ENCODE assay signal across 13 cellular contexts in the genomic region with DNA sequence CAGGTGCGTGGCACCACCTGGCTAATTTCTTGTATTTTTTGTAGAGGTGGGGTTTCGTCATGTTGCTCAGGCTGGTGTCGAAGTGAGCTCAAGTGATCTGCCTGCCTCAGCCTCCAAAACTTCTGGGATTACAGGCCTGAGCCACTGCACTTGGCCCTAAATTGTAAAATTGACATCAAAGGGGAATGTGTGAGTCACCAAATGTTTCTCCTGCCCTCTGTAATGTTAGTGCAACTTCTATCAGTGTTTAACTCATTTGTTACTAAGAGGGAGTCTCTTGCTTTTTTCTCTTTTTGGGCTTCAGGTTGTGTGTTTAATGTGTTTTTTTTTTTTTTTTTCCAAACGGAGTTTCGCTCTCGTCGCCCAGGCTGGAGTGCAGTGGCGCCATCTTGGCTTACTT. TPM values are rescaled to one million over a fixed set of nuclear protein-coding genes. Genes with fewer than 3 reads are reported as not detected.
A peak's percentile ranks its signal among the peaks of the same experiment; 100 is the strongest.
DNase-seq lines count a peak whose midpoint lies in the region; ATAC-seq, FAIRE-seq and TF ChIP-seq lines count a peak whose summit lies in the region.
"Had no signal": no experiment of that assay in that cellular context is flagged by ENCODE, and none has a peak within 500 bp of the region (broad histone marks: within the 10 kb centered on the region; RNA-seq: fewer than 3 reads in every experiment).

No MANE protein-coding gene starts in this region.

- TF ChIP-seq RAD21 in HCT116 (IDR thresholded peaks at IDR 0.05; ENCODE audit: low read depth) (no peak), HepG2 (CRISPR knock-in tag; IDR thresholded peaks at IDR 0.05) (no peak)

- intact Hi-C loops in HCT116 (cut with micrococcal nuclease) (no loop called here), HepG2 (cut with micrococcal nuclease; ENCODE audit: unreplicated experiment) (loop anchor here (5.0 kb wide), 1 partner anchor 69 kb away; no protein-coding TSS in a partner anchor), upper lobe of right lung (cut with DNase I) (no loop called here)

- POLR2A ChIA-PET in HCT116 (lab: Charles Lee) (no interaction called here), HepG2 (lab: Yijun Ruan, JAX) (no interaction called here)

- WGBS in HepG2 (ENCODE audit: low lambda C conversion rate), result 87% methylated on average over 8 of the region's 8 CpGs

- peak overlapping the region; percentile 87 for H3K27ac Mint-ChIP-seq in astrocyte (ENCODE audit: unreplicated experiment)
- H3K27ac Mint-ChIP-seq: endodermal cell had no signal

- peak overlapping the region; percentile 73 for H3K4me3 Mint-ChIP-seq in astrocyte (ENCODE audit: unreplicated experiment)

- DNase-seq in HCT116 (ENCODE audit: low read depth, low spot score) (no peak), astrocyte (ENCODE audit: low read depth) (peak; percentile 88), HepG2 (ENCODE audit: low spot score) (peak; percentile 46), anterior cingulate cortex (lab: John Stamatoyannopoulos, UW) (no peak), upper lobe of right lung (no peak)
- DNase-seq: DND-41, endodermal cell, upper lobe of left lung had no signal

- H3K79me2 ChIP-seq in ACC112 (ENCODE audit: control insufficient read depth, insufficient read depth, low read length, unreplicated experiment), result peaks cover 52% of the 10 kb centered on the region
- H3K79me2 ChIP-seq in HCT116 (ENCODE audit: insufficient read depth, low read length), result peaks cover 46% of the 10 kb centered on the region
- H3K79me2 ChIP-seq in astrocyte (ENCODE audit: insufficient read depth, low read length), result peaks cover 67% of the 10 kb centered on the region
- H3K79me2 ChIP-seq in HepG2 (ENCODE audit: insufficient read depth, low read length), result peaks cover 26% of the 10 kb centered on the region

- RAD21 ChIA-PET in HCT116 (lab: Charles Lee; ENCODE audit: low non-redundant PET in 1 of 2, low total read pairs in 2 of 2, uncharacterized antibody in 2 of 2, unreplicated experiment in 2 of 2), result no interaction called here

- peaks cover 21% of the 10 kb centered on the region for H3K4me1 Mint-ChIP-seq in astrocyte (ENCODE audit: low read depth, unreplicated experiment)

- no peaks in the 10 kb centered on the region for H4K20me1 ChIP-seq in HCT116 (ENCODE audit: insufficient read depth)
- peaks cover 39% of the 10 kb centered on the region for H4K20me1 ChIP-seq in astrocyte (ENCODE audit: insufficient read depth, low read length)
- H4K20me1 ChIP-seq in HepG2 (ENCODE audit: insufficient read depth, low read length), result no peaks in the 10 kb centered on the region

- TF ChIP-seq EP300 in HepG2 (IDR thresholded peaks at IDR 0.05; ENCODE audit: low read depth in 2 of 2, low read length in 2 of 2) (no peak), HepG2 (CRISPR knock-in tag; IDR thresholded peaks at IDR 0.05; ENCODE audit: borderline replicate concordance) (no peak)

- peak overlapping the region; percentile 48; the same call in 1 of the 2 replicates for H3K4me2 ChIP-seq in HCT116 (ENCODE audit: low read length)
- peak overlapping the region; percentile 90 for H3K4me2 ChIP-seq in astrocyte (ENCODE audit: low read length)
- peak overlapping the region; percentile 18; the same call in 1 of the 2 replicates for H3K4me2 ChIP-seq in HepG2 (ENCODE audit: low read depth, low read length)

- no peaks in the 10 kb centered on the region for H3K9me3 Mint-ChIP-seq in astrocyte (ENCODE audit: unreplicated experiment)
- H3K9me3 Mint-ChIP-seq: endodermal cell had no signal

- TF ChIP-seq POLR2A in HCT116 (IDR thresholded peaks at IDR 0.05; ENCODE audit: borderline replicate concordance, extremely low read depth, insufficient read depth, insufficient read length), result no peak
- TF ChIP-seq POLR2A in HepG2 (IDR thresholded peaks at IDR 0.05; ENCODE audit: insufficient read depth in 1 of 2, low read depth in 2 of 2, low read length in 2 of 2), result no peak

- FAIRE-seq in astrocyte (lab: Jason Lieb, UNC) (no peak), HepG2 (lab: Jason Lieb, UNC) (no peak)
- FAIRE-seq: TTC549 had no signal

- CTCF ChIA-PET in HCT116 (lab: Charles Lee) (interaction anchor here (1.9 kb wide), 1 partner anchor 51 kb away, joined by 5 read pairs; no protein-coding TSS in a partner anchor), HepG2 (lab: Yijun Ruan, JAX; ENCODE audit: low intra/inter-chr PET ratio, low total read pairs) (no interaction called here)

- H3K9ac ChIP-seq in HCT116 (ENCODE audit: low read length) (no peak overlapping the region), astrocyte (ENCODE audit: low read length) (peak overlapping the region; percentile 31), HepG2 (ENCODE audit: insufficient read depth, low read depth, low read length) (no peak overlapping the region)

- ATAC-seq in HCT116, result no peak
- ATAC-seq in HepG2, result no peak
- no peak for ATAC-seq in HG02759 (IDR thresholded peaks at IDR 0.05; ENCODE audit: unreplicated experiment)
- no peak for ATAC-seq in GM21576 (IDR thresholded peaks at IDR 0.05; ENCODE audit: unreplicated experiment)
- ATAC-seq in upper lobe of right lung, result no peak
- ATAC-seq: sciatic nerve had no signal

- no peaks in the 10 kb centered on the region for H3K27me3 Mint-ChIP-seq in astrocyte (ENCODE audit: low read depth, unreplicated experiment)

- H3K27me3 ChIP-seq in ACC112 (ENCODE audit: insufficient read depth, low read length) (no peaks in the 10 kb centered on the region), HCT116 (ENCODE audit: insufficient read depth, low read length) (no peaks in the 10 kb centered on the region), astrocyte (ENCODE audit: insufficient read depth, low read length) (no peaks in the 10 kb centered on the region), HepG2 (ENCODE audit: control insufficient read depth in 1 of 2, insufficient read depth in 2 of 2, low read length in 2 of 2) (no peaks in the 10 kb centered on the region), upper lobe of right lung (no peaks in the 10 kb centered on the region)
- H3K27me3 ChIP-seq: upper lobe of left lung had no signal

- TF ChIP-seq CTCF in HCT116 (IDR thresholded peaks at IDR 0.05 in 2 of 3, conservative IDR thresholded peaks at IDR 0.05 in 1 of 3; ENCODE audit: borderline replicate concordance in 1 of 3, insufficient read depth in 1 of 3, low read depth in 2 of 3, low read length in 2 of 3) (no peak), astrocyte (IDR thresholded peaks at IDR 0.05; ENCODE audit: insufficient read depth, low read depth, low read length) (no peak), HepG2 (CRISPR knock-in tag; IDR thresholded peaks at IDR 0.05) (no peak), upper lobe of right lung (IDR thresholded peaks at IDR 0.05) (no peak)

- H3K36me3 ChIP-seq in ACC112 (ENCODE audit: insufficient read depth, low read length), result no peaks in the 10 kb centered on the region
- H3K36me3 ChIP-seq in HCT116 (ENCODE audit: control insufficient read depth in 1 of 2, insufficient read depth in 2 of 2, low read length in 2 of 2), result peaks cover 0 to 3% of the 10 kb centered on the region in 2 experiments; a peak in 1 of 4 replicates
- H3K36me3 ChIP-seq in astrocyte (ENCODE audit: insufficient read depth, low read length), result peaks cover 5% of the 10 kb centered on the region
- H3K36me3 ChIP-seq in HepG2 (replicated peaks in 1 of 2; ENCODE audit: control insufficient read depth in 1 of 2, insufficient read depth in 2 of 2, low read length in 2 of 2), result peaks cover 0 to 4% of the 10 kb centered on the region in 2 experiments; a peak in 1 of 5 replicates
- H3K36me3 ChIP-seq in upper lobe of right lung, result no peaks in the 10 kb centered on the region

- H3K9me3 ChIP-seq in HCT116 (ENCODE audit: control insufficient read depth in 1 of 2, insufficient read depth in 1 of 2, low read depth in 1 of 2, low read length in 2 of 2), result no peaks in the 10 kb centered on the region
- H3K9me3 ChIP-seq in astrocyte (ENCODE audit: insufficient read depth, low read depth, low read length), result no peaks in the 10 kb centered on the region
- no peaks in the 10 kb centered on the region for H3K9me3 ChIP-seq in HepG2 (ENCODE audit: low read length)
- no peaks in the 10 kb centered on the region for H3K9me3 ChIP-seq in upper lobe of right lung
- H3K9me3 ChIP-seq: upper lobe of left lung had no signal

- H3K9me2 ChIP-seq in HCT116 (ENCODE audit: insufficient read depth), result no peaks in the 10 kb centered on the region

- H3K4me1 ChIP-seq in ACC112 (ENCODE audit: control insufficient read depth, insufficient read depth, low read length, unreplicated experiment) (peaks cover 22% of the 10 kb centered on the region), HCT116 (ENCODE audit: control insufficient read depth in 1 of 2, insufficient read depth in 2 of 2, low read length in 2 of 2) (peaks cover 20 to 30% of the 10 kb centered on the region in 2 experiments), astrocyte (ENCODE audit: insufficient read depth, low read length) (peaks cover 10% of the 10 kb centered on the region), HepG2 (ENCODE audit: insufficient read depth, low read length) (peaks cover 45% of the 10 kb centered on the region), upper lobe of right lung (peaks cover 21% of the 10 kb centered on the region)

- H3K36me3 Mint-ChIP-seq in astrocyte (ENCODE audit: low read depth, unreplicated experiment), result peaks cover 4% of the 10 kb centered on the region

- H3K4me3 ChIP-seq in ACC112 (ENCODE audit: low read depth, low read length), result peak overlapping the region; percentile 57; the same call in 1 of the 2 replicates
- no peak overlapping the region for H3K4me3 ChIP-seq in HCT116 (replicated peaks in 1 of 2; ENCODE audit: low read depth in 1 of 2, low read length in 2 of 2)
- no peak overlapping the region for H3K4me3 ChIP-seq in astrocyte (ENCODE audit: insufficient read depth, low read depth, low read length)
- no peak overlapping the region; a peak in 1 of 6 replicates for H3K4me3 ChIP-seq in HepG2 (replicated peaks in 1 of 3; ENCODE audit: insufficient read depth in 1 of 3, low read depth in 2 of 3, low read length in 3 of 3)
- H3K4me3 ChIP-seq in upper lobe of right lung, result no peak overlapping the region
- H3K4me3 ChIP-seq: upper lobe of left lung had no signal

- no peak overlapping the region for H2AFZ ChIP-seq in ACC112 (ENCODE audit: low read length, unreplicated experiment)
- no peak overlapping the region for H2AFZ ChIP-seq in HCT116 (ENCODE audit: low read depth, low read length, poor library complexity, severe bottlenecking)
- no peak overlapping the region for H2AFZ ChIP-seq in astrocyte (ENCODE audit: low read depth, low read length)
- H2AFZ ChIP-seq in HepG2 (ENCODE audit: low read length), result no peak overlapping the region

- no TSS peak for BruUV-seq in HCT116 (replicated peaks; lab: Mats Ljungman, UMichigan)
- BruUV-seq in HepG2 (replicated peaks; lab: Mats Ljungman, UMichigan), result no TSS peak

- in situ Hi-C loops in HepG2 (cut with HindIII; ENCODE audit: extremely low pct_ligation_motif_present, low pct_unique_long_range_greater_than_20kb), result no loop called here

- H3K27ac ChIP-seq in ACC112 (ENCODE audit: low read depth, low read length), result peak overlapping the region; percentile 61
- no peak overlapping the region for H3K27ac ChIP-seq in HCT116 (ENCODE audit: low read depth, low read length)
- H3K27ac ChIP-seq in astrocyte (ENCODE audit: low read depth, low read length), result peak overlapping the region; percentile 67
- H3K27ac ChIP-seq in HepG2 (ENCODE audit: extremely low read length, insufficient read depth, low read length), result no peak overlapping the region
- no peak overlapping the region for H3K27ac ChIP-seq in upper lobe of right lung
- H3K27ac ChIP-seq: upper lobe of left lung had no signal

RNA-seq across cellular contexts. Expression of gene TULP3, which starts 2.3 kb away (rescaled TPM):
- 21.3 TPM for total RNA-seq in HCT116 (2021; ENCODE audit: unreplicated experiment)
- polyA plus RNA-seq in HCT116 (2012), result 26.2 and 26.5 TPM in 2 replicates
- 23.6 and 26.4 TPM in 2 replicates for total RNA-seq in astrocyte
- total RNA-seq in HepG2 (2016; rRNA removed; fragmentation: Illumina TruSeq; extraction: Trizol), result 11.2 and 11.8 TPM in 2 replicates
- 2.7 and 3.0 TPM in 2 replicates for total RNA-seq in HepG2 (2016; cell fraction: cytosol; rRNA removed; fragmentation: Illumina TruSeq; extraction: Trizol; ENCODE audit: low read depth)
- total RNA-seq in HepG2 (2016; cell fraction: insoluble cytoplasmic fraction; rRNA removed; fragmentation: Illumina TruSeq; extraction: Trizol), result 10.0 and 12.0 TPM in 2 replicates
- 6.8 and 7.0 TPM in 2 replicates for total RNA-seq in HepG2 (2016; cell fraction: membrane; rRNA removed; fragmentation: Illumina TruSeq; extraction: Trizol)
- total RNA-seq in HepG2 (2016; cell fraction: nucleus; rRNA removed; fragmentation: Illumina TruSeq; extraction: Trizol), result 6.3 and 7.5 TPM in 2 replicates
- 10.7 and 13.2 TPM in 2 replicates for polyA plus RNA-seq in HepG2 (2011; rRNA removed)
- 8.1 and 8.2 TPM in 2 replicates for polyA plus RNA-seq in HepG2 (2011; cell fraction: cytosol; rRNA removed)
- 12.8 and 13.4 TPM in 2 replicates for polyA plus RNA-seq in HepG2 (2011; cell fraction: nucleus; rRNA removed)
- 7.2 and 8.1 TPM in 2 replicates for polyA plus RNA-seq in HepG2 (2012)
- 1.6 and 2.0 TPM in 2 replicates for polyA plus RNA-seq in HepG2 (2016; cell fraction: cytosol; fragmentation: Illumina TruSeq; extraction: Trizol; ENCODE audit: low read depth)
- polyA plus RNA-seq in HepG2 (2016; cell fraction: insoluble cytoplasmic fraction; fragmentation: Illumina TruSeq; extraction: Trizol; ENCODE audit: low read depth), result 11.0 and 19.3 TPM in 2 replicates
- polyA plus RNA-seq in HepG2 (2016; cell fraction: membrane; fragmentation: Illumina TruSeq; extraction: Trizol; ENCODE audit: low read depth), result 5.8 and 6.9 TPM in 2 replicates
- 22.8 and 24.8 TPM in 2 replicates for polyA plus RNA-seq in HepG2 (2016; cell fraction: nucleus; fragmentation: Illumina TruSeq; extraction: Trizol; ENCODE audit: insufficient read depth, low read depth)
- 15.0 and 20.9 TPM in 2 replicates for polyA minus RNA-seq in HepG2 (2011; rRNA and poly(A)+ RNA removed; ENCODE audit: low replicate concordance)
- polyA minus RNA-seq in HepG2 (2011; cell fraction: cytosol; rRNA and poly(A)+ RNA removed), result 5.6 and 6.9 TPM in 2 replicates
- polyA minus RNA-seq in HepG2 (2011; cell fraction: nucleus; rRNA and poly(A)+ RNA removed), result 5.6 and 6.1 TPM in 2 replicates
- 16.3 TPM for total RNA-seq in upper lobe of right lung

RNA-seq across cellular contexts. Expression of gene RHNO1, which starts 16.0 kb away (rescaled TPM):
- total RNA-seq in HCT116 (2021; ENCODE audit: unreplicated experiment) (29.7 TPM), astrocyte (15.0 and 15.6 TPM in 2 replicates), HepG2 (2016; rRNA removed; fragmentation: Illumina TruSeq; extraction: Trizol) (27.2 and 30.4 TPM in 2 replicates), upper lobe of right lung (15.2 TPM)
- 20.1 and 25.5 TPM in 2 replicates for polyA plus RNA-seq in HCT116 (2012)
- 21.1 and 34.2 TPM in 2 replicates for total RNA-seq in HepG2 (2016; cell fraction: cytosol; rRNA removed; fragmentation: Illumina TruSeq; extraction: Trizol; ENCODE audit: low read depth)
- 25.6 and 27.8 TPM in 2 replicates for total RNA-seq in HepG2 (2016; cell fraction: insoluble cytoplasmic fraction; rRNA removed; fragmentation: Illumina TruSeq; extraction: Trizol)
- 46.0 and 68.5 TPM in 2 replicates for total RNA-seq in HepG2 (2016; cell fraction: membrane; rRNA removed; fragmentation: Illumina TruSeq; extraction: Trizol)
- total RNA-seq in HepG2 (2016; cell fraction: nucleus; rRNA removed; fragmentation: Illumina TruSeq; extraction: Trizol), result 11.0 and 12.2 TPM in 2 replicates
- polyA plus RNA-seq in HepG2 (2011; rRNA removed), result 37.4 and 49.6 TPM in 2 replicates
- 24.5 and 28.5 TPM in 2 replicates for polyA plus RNA-seq in HepG2 (2011; cell fraction: cytosol; rRNA removed)
- polyA plus RNA-seq in HepG2 (2011; cell fraction: nucleus; rRNA removed), result 5.2 and 7.5 TPM in 2 replicates
- polyA plus RNA-seq in HepG2 (2012), result 12.7 and 23.0 TPM in 2 replicates
- polyA plus RNA-seq in HepG2 (2016; cell fraction: cytosol; fragmentation: Illumina TruSeq; extraction: Trizol; ENCODE audit: low read depth), result 31.9 and 64.1 TPM in 2 replicates
- polyA plus RNA-seq in HepG2 (2016; cell fraction: insoluble cytoplasmic fraction; fragmentation: Illumina TruSeq; extraction: Trizol; ENCODE audit: low read depth), result 61.5 and 67.1 TPM in 2 replicates
- polyA plus RNA-seq in HepG2 (2016; cell fraction: membrane; fragmentation: Illumina TruSeq; extraction: Trizol; ENCODE audit: low read depth), result 69.7 and 97.7 TPM in 2 replicates
- 22.6 and 24.4 TPM in 2 replicates for polyA plus RNA-seq in HepG2 (2016; cell fraction: nucleus; fragmentation: Illumina TruSeq; extraction: Trizol; ENCODE audit: insufficient read depth, low read depth)
- polyA minus RNA-seq in HepG2 (2011; rRNA and poly(A)+ RNA removed; ENCODE audit: low replicate concordance), result 20.8 and 79.2 TPM in 2 replicates
- 18.6 and 19.5 TPM in 2 replicates for polyA minus RNA-seq in HepG2 (2011; cell fraction: cytosol; rRNA and poly(A)+ RNA removed)
- 5.0 and 7.2 TPM in 2 replicates for polyA minus RNA-seq in HepG2 (2011; cell fraction: nucleus; rRNA and poly(A)+ RNA removed)

RNA-seq across cellular contexts. Expression of gene FOXM1, which starts 16.0 kb away (rescaled TPM):
- total RNA-seq in HCT116 (2021; ENCODE audit: unreplicated experiment) (85.1 TPM), astrocyte (3.9 and 7.1 TPM in 2 replicates), HepG2 (2016; rRNA removed; fragmentation: Illumina TruSeq; extraction: Trizol) (25.9 and 28.6 TPM in 2 replicates), upper lobe of right lung (1.0 TPM)
- polyA plus RNA-seq in HCT116 (2012), result 72.1 and 78.3 TPM in 2 replicates
- 25.4 and 25.7 TPM in 2 replicates for total RNA-seq in HepG2 (2016; cell fraction: cytosol; rRNA removed; fragmentation: Illumina TruSeq; extraction: Trizol; ENCODE audit: low read depth)
- 22.5 and 24.1 TPM in 2 replicates for total RNA-seq in HepG2 (2016; cell fraction: insoluble cytoplasmic fraction; rRNA removed; fragmentation: Illumina TruSeq; extraction: Trizol)
- 75.7 and 77.8 TPM in 2 replicates for total RNA-seq in HepG2 (2016; cell fraction: membrane; rRNA removed; fragmentation: Illumina TruSeq; extraction: Trizol)
- 21.2 and 26.7 TPM in 2 replicates for total RNA-seq in HepG2 (2016; cell fraction: nucleus; rRNA removed; fragmentation: Illumina TruSeq; extraction: Trizol)
- polyA plus RNA-seq in HepG2 (2011; rRNA removed), result 13.0 and 17.1 TPM in 2 replicates
- polyA plus RNA-seq in HepG2 (2011; cell fraction: cytosol; rRNA removed), result 10.5 and 13.6 TPM in 2 replicates
- polyA plus RNA-seq in HepG2 (2011; cell fraction: nucleus; rRNA removed), result 19.0 and 26.5 TPM in 2 replicates
- polyA plus RNA-seq in HepG2 (2012), result 12.5 and 25.0 TPM in 2 replicates
- polyA plus RNA-seq in HepG2 (2016; cell fraction: cytosol; fragmentation: Illumina TruSeq; extraction: Trizol; ENCODE audit: low read depth), result 77.1 and 77.7 TPM in 2 replicates
- polyA plus RNA-seq in HepG2 (2016; cell fraction: insoluble cytoplasmic fraction; fragmentation: Illumina TruSeq; extraction: Trizol; ENCODE audit: low read depth), result 47.3 and 73.5 TPM in 2 replicates
- polyA plus RNA-seq in HepG2 (2016; cell fraction: membrane; fragmentation: Illumina TruSeq; extraction: Trizol; ENCODE audit: low read depth), result 163 and 181 TPM in 2 replicates
- 78.8 and 80.9 TPM in 2 replicates for polyA plus RNA-seq in HepG2 (2016; cell fraction: nucleus; fragmentation: Illumina TruSeq; extraction: Trizol; ENCODE audit: insufficient read depth, low read depth)
- 19.2 and 106 TPM in 2 replicates for polyA minus RNA-seq in HepG2 (2011; rRNA and poly(A)+ RNA removed; ENCODE audit: low replicate concordance)
- 12.0 and 16.2 TPM in 2 replicates for polyA minus RNA-seq in HepG2 (2011; cell fraction: cytosol; rRNA and poly(A)+ RNA removed)
- polyA minus RNA-seq in HepG2 (2011; cell fraction: nucleus; rRNA and poly(A)+ RNA removed), result 11.6 and 12.9 TPM in 2 replicates

RNA-seq across cellular contexts. Expression of gene TEX52, which starts 36.2 kb away (rescaled TPM):
- total RNA-seq in HCT116 (2021; ENCODE audit: unreplicated experiment), result not detected
- 0.51 and 0.53 TPM in 2 replicates for polyA plus RNA-seq in HCT116 (2012)
- total RNA-seq in astrocyte, result not detected in 2 replicates
- 0.17 TPM in 1 of 2 replicates, not detected in the other for total RNA-seq in HepG2 (2016; rRNA removed; fragmentation: Illumina TruSeq; extraction: Trizol)
- total RNA-seq in HepG2 (2016; cell fraction: cytosol; rRNA removed; fragmentation: Illumina TruSeq; extraction: Trizol; ENCODE audit: low read depth), result not detected in 2 replicates
- not detected in 2 replicates for total RNA-seq in HepG2 (2016; cell fraction: insoluble cytoplasmic fraction; rRNA removed; fragmentation: Illumina TruSeq; extraction: Trizol)
- 0.15 TPM in 1 of 2 replicates, not detected in the other for total RNA-seq in HepG2 (2016; cell fraction: membrane; rRNA removed; fragmentation: Illumina TruSeq; extraction: Trizol)
- total RNA-seq in HepG2 (2016; cell fraction: nucleus; rRNA removed; fragmentation: Illumina TruSeq; extraction: Trizol), result not detected in 2 replicates
- polyA plus RNA-seq in HepG2 (2011; rRNA removed), result 0.05 TPM in 1 of 2 replicates, not detected in the other
- not detected in 2 replicates for polyA plus RNA-seq in HepG2 (2011; cell fraction: cytosol; rRNA removed)
- polyA plus RNA-seq in HepG2 (2011; cell fraction: nucleus; rRNA removed), result not detected in 2 replicates
- polyA plus RNA-seq in HepG2 (2012), result 0.32 and 0.44 TPM in 2 replicates
- not detected in 2 replicates for polyA plus RNA-seq in HepG2 (2016; cell fraction: cytosol; fragmentation: Illumina TruSeq; extraction: Trizol; ENCODE audit: low read depth)
- not detected in 2 replicates for polyA plus RNA-seq in HepG2 (2016; cell fraction: insoluble cytoplasmic fraction; fragmentation: Illumina TruSeq; extraction: Trizol; ENCODE audit: low read depth)
- polyA plus RNA-seq in HepG2 (2016; cell fraction: membrane; fragmentation: Illumina TruSeq; extraction: Trizol; ENCODE audit: low read depth), result not detected in 2 replicates
- not detected in 2 replicates for polyA plus RNA-seq in HepG2 (2016; cell fraction: nucleus; fragmentation: Illumina TruSeq; extraction: Trizol; ENCODE audit: insufficient read depth, low read depth)
- polyA minus RNA-seq in HepG2 (2011; rRNA and poly(A)+ RNA removed; ENCODE audit: low replicate concordance), result 0.34 TPM in 1 of 2 replicates, not detected in the other
- polyA minus RNA-seq in HepG2 (2011; cell fraction: cytosol; rRNA and poly(A)+ RNA removed), result not detected in 2 replicates
- 0.52 TPM in 1 of 2 replicates, not detected in the other for polyA minus RNA-seq in HepG2 (2011; cell fraction: nucleus; rRNA and poly(A)+ RNA removed)
- not detected for total RNA-seq in upper lobe of right lung
- total RNA-seq: sciatic nerve, upper lobe of left lung had no signal

RNA-seq across cellular contexts. Expression of gene NRIP2, which starts 58.2 kb away (rescaled TPM):
- total RNA-seq in HCT116 (2021; ENCODE audit: unreplicated experiment), result not detected
- 0.55 and 0.64 TPM in 2 replicates for polyA plus RNA-seq in HCT116 (2012)
- total RNA-seq in astrocyte, result not detected in 2 replicates
- not detected in 2 replicates for total RNA-seq in HepG2 (2016; rRNA removed; fragmentation: Illumina TruSeq; extraction: Trizol)
- total RNA-seq in HepG2 (2016; cell fraction: cytosol; rRNA removed; fragmentation: Illumina TruSeq; extraction: Trizol; ENCODE audit: low read depth), result not detected in 2 replicates
- not detected in 2 replicates for total RNA-seq in HepG2 (2016; cell fraction: insoluble cytoplasmic fraction; rRNA removed; fragmentation: Illumina TruSeq; extraction: Trizol)
- not detected in 2 replicates for total RNA-seq in HepG2 (2016; cell fraction: membrane; rRNA removed; fragmentation: Illumina TruSeq; extraction: Trizol)
- total RNA-seq in HepG2 (2016; cell fraction: nucleus; rRNA removed; fragmentation: Illumina TruSeq; extraction: Trizol), result not detected in 2 replicates
- not detected in 2 replicates for polyA plus RNA-seq in HepG2 (2011; rRNA removed)
- not detected in 2 replicates for polyA plus RNA-seq in HepG2 (2011; cell fraction: cytosol; rRNA removed)
- polyA plus RNA-seq in HepG2 (2011; cell fraction: nucleus; rRNA removed), result not detected in 2 replicates
- polyA plus RNA-seq in HepG2 (2012), result 0.15 and 0.25 TPM in 2 replicates
- polyA plus RNA-seq in HepG2 (2016; cell fraction: cytosol; fragmentation: Illumina TruSeq; extraction: Trizol; ENCODE audit: low read depth), result not detected in 2 replicates
- polyA plus RNA-seq in HepG2 (2016; cell fraction: insoluble cytoplasmic fraction; fragmentation: Illumina TruSeq; extraction: Trizol; ENCODE audit: low read depth), result not detected in 2 replicates
- not detected in 2 replicates for polyA plus RNA-seq in HepG2 (2016; cell fraction: membrane; fragmentation: Illumina TruSeq; extraction: Trizol; ENCODE audit: low read depth)
- polyA plus RNA-seq in HepG2 (2016; cell fraction: nucleus; fragmentation: Illumina TruSeq; extraction: Trizol; ENCODE audit: insufficient read depth, low read depth), result not detected in 2 replicates
- polyA minus RNA-seq in HepG2 (2011; rRNA and poly(A)+ RNA removed; ENCODE audit: low replicate concordance), result not detected in 2 replicates
- not detected in 2 replicates for polyA minus RNA-seq in HepG2 (2011; cell fraction: cytosol; rRNA and poly(A)+ RNA removed)
- not detected in 2 replicates for polyA minus RNA-seq in HepG2 (2011; cell fraction: nucleus; rRNA and poly(A)+ RNA removed)
- 0.61 TPM for total RNA-seq in upper lobe of right lung
- total RNA-seq: endodermal cell had no signal

Comparison
In these comparisons a context has a peak if more than half of its experiments do, and no peak if none do; other contexts are left out.
1. H3K27ac ChIP-seq: peak in ACC112 (single experiment) and astrocyte (single experiment); none in HCT116 (single experiment), HepG2 (single experiment) and upper lobe of right lung (single experiment).
2. DNase-seq: peak in astrocyte (single experiment) and HepG2 (single experiment); none in HCT116 (single experiment), anterior cingulate cortex (0 of 58) and upper lobe of right lung (single experiment).
3. H3K4me2 ChIP-seq: peak in every context shown above with its lines; median percentile 90 in astrocyte; 48 in HCT116; 18 in HepG2.